11 cellular contexts compared by ENCODE assay signal in genomic region chr17:82864721-82865240, GRCh38.
DNase-seq lines count a peak whose midpoint lies in the region; ATAC-seq lines count a peak whose summit lies in the region.
"Had no signal": no experiment of that assay in that cellular context is flagged by ENCODE, and none has a peak within 500 bp of the region (broad histone marks: within the 10 kb centered on the region; RNA-seq: fewer than 3 reads in every experiment).

No MANE protein-coding gene starts in this region.

- H3K36me3 Mint-ChIP-seq in T-helper 2 cell treated with Interferon-gamma antibody and Interleukin-4, amounts not matched to agents 5 μg/mL and 100 μg/mL, for 36 hours (ENCODE audit: low read depth): peaks cover 44% of the 10 kb centered on the region
- peaks cover 10% of the 10 kb centered on the region for H3K36me3 Mint-ChIP-seq in central memory CD8-positive, alpha-beta T cell (ENCODE audit: insufficient read depth)
- peaks cover 5% of the 10 kb centered on the region for H3K36me3 Mint-ChIP-seq in stimulated activated memory B cell treated with anti-CD40 and anti-IgM and Interleukin-4, amounts not matched to agents 10 μg/mL and 1 μg/mL and 100 μg/mL, for 72 hours

- H3K4me1 Mint-ChIP-seq in T-helper 2 cell treated with Interferon-gamma antibody and Interleukin-4, amounts not matched to agents 5 μg/mL and 100 μg/mL, for 36 hours (ENCODE audit: low read depth): peaks cover 57% of the 10 kb centered on the region
- H3K4me1 Mint-ChIP-seq in central memory CD8-positive, alpha-beta T cell: peaks cover 51% of the 10 kb centered on the region
- peaks cover 88% of the 10 kb centered on the region for H3K4me1 Mint-ChIP-seq in stimulated activated memory B cell treated with anti-CD40 and anti-IgM and Interleukin-4, amounts not matched to agents 10 μg/mL and 1 μg/mL and 100 μg/mL, for 72 hours

- H3K27ac Mint-ChIP-seq in T-helper 2 cell treated with Interferon-gamma antibody and Interleukin-4, amounts not matched to agents 5 μg/mL and 100 μg/mL, for 36 hours: peak overlapping the region; percentile 98
- peak overlapping the region; percentile 98 for H3K27ac Mint-ChIP-seq in central memory CD8-positive, alpha-beta T cell (ENCODE audit: low read depth)
- peak overlapping the region; percentile 100 for H3K27ac Mint-ChIP-seq in stimulated activated memory B cell treated with anti-CD40 and anti-IgM and Interleukin-4, amounts not matched to agents 10 μg/mL and 1 μg/mL and 100 μg/mL, for 72 hours

- peak overlapping the region; percentile 87 for H3K4me3 Mint-ChIP-seq in T-helper 2 cell treated with Interferon-gamma antibody and Interleukin-4, amounts not matched to agents 5 μg/mL and 100 μg/mL, for 36 hours
- H3K4me3 Mint-ChIP-seq in central memory CD8-positive, alpha-beta T cell: peak overlapping the region; percentile 83
- peak overlapping the region; percentile 72 for H3K4me3 Mint-ChIP-seq in stimulated activated memory B cell treated with anti-CD40 and anti-IgM and Interleukin-4, amounts not matched to agents 10 μg/mL and 1 μg/mL and 100 μg/mL, for 72 hours

- ATAC-seq in central memory CD8-positive, alpha-beta T cell (replicated peaks; ENCODE audit: extremely low read depth, poor library complexity, severe bottlenecking): no peak
- no peak for ATAC-seq in stimulated activated memory B cell treated with anti-CD40 and anti-IgM and Interleukin-4, amounts not matched to agents 10 μg/mL and 1 μg/mL and 100 μg/mL, for 72 hours
- no peak for ATAC-seq in HG03280 (IDR thresholded peaks at IDR 0.05; ENCODE audit: unreplicated experiment)

- H3K9me3 Mint-ChIP-seq in T-helper 2 cell treated with Interferon-gamma antibody and Interleukin-4, amounts not matched to agents 5 μg/mL and 100 μg/mL, for 36 hours: no peaks in the 10 kb centered on the region
- H3K9me3 Mint-ChIP-seq in central memory CD8-positive, alpha-beta T cell: no peaks in the 10 kb centered on the region
- no peaks in the 10 kb centered on the region for H3K9me3 Mint-ChIP-seq in stimulated activated memory B cell treated with anti-CD40 and anti-IgM and Interleukin-4, amounts not matched to agents 10 μg/mL and 1 μg/mL and 100 μg/mL, for 72 hours

- no peaks in the 10 kb centered on the region for H3K27me3 Mint-ChIP-seq in T-helper 2 cell treated with Interferon-gamma antibody and Interleukin-4, amounts not matched to agents 5 μg/mL and 100 μg/mL, for 36 hours (ENCODE audit: low read depth)
- H3K27me3 Mint-ChIP-seq in central memory CD8-positive, alpha-beta T cell: no peaks in the 10 kb centered on the region
- peaks cover 10% of the 10 kb centered on the region for H3K27me3 Mint-ChIP-seq in stimulated activated memory B cell treated with anti-CD40 and anti-IgM and Interleukin-4, amounts not matched to agents 10 μg/mL and 1 μg/mL and 100 μg/mL, for 72 hours

- DNase-seq in T-helper 2 cell treated with Interferon-gamma antibody and Interleukin-4, amounts not matched to agents 5 μg/mL and 100 μg/mL, for 36 hours (ENCODE audit: low spot score): no peak
- no peak for DNase-seq in T-helper 2 cell
- DNase-seq in NCI-H2171 (lab: John Stamatoyannopoulos, UW): peak; percentile 79
- DNase-seq in central memory CD8-positive, alpha-beta T cell (ENCODE audit: low spot score in 2 of 2): no peak
- no peak for DNase-seq in NCI-H187 (lab: John Stamatoyannopoulos, UW)
- no peak for DNase-seq in hypothalamus (lab: John Stamatoyannopoulos, UW)
- DNase-seq: BE2C, pancreas, SW 1271 had no signal
